Comparison of ENCODE assay signal across 8 cellular contexts in the genomic region with DNA sequence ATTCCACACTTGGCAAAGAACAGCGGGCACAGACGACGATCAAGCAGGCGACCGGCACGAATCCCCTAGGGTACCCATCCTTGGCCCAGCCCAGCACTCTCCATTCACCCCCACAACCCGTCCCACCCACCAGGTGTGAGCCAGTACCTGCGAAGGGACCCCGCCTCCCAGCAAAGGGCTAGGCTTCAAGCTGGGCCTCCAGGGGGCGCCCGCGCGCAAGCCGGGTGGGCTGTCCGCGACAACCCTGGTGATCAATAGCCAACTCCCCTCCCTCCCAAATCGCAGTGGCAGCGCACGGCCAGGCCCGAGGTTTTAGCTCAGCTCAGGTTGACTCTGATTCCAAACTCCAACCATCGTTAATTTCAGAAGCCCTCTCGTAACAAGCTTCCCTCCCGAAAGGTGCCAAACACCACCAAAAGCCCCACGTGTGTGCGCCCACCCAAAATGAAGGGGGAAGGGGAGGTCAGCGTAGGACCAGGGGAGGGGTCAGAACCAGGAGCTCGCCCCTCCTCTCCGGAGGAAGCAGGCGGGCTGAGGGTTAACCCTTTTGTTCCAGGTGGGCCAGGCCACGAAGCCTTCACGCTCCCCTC. TPM values are rescaled to one million over a fixed set of nuclear protein-coding genes. Genes with fewer than 3 reads are reported as not detected.
A peak's percentile ranks its signal among the peaks of the same experiment; 100 is the strongest.
DNase-seq lines count a peak whose midpoint lies in the region; ATAC-seq, FAIRE-seq and TF ChIP-seq lines count a peak whose summit lies in the region.

No MANE protein-coding gene starts in this region.

- H3K4me3 Mint-ChIP-seq in dendritic cell treated with granulocyte-macrophage colony-stimulating factor and Interleukin-4, amounts not matched to agents 40 ng/mL and 50 ng/mL, for 4 days: peak overlapping the region; percentile 7

- intact Hi-C loops in dendritic cell treated with granulocyte-macrophage colony-stimulating factor and Interleukin-4, amounts not matched to agents 40 ng/mL and 50 ng/mL, for 4 days (cut with micrococcal nuclease): no loop called here

- ATAC-seq in GM21447 (IDR thresholded peaks at IDR 0.05; ENCODE audit: unreplicated experiment) (no peak), HG02678 (IDR thresholded peaks at IDR 0.05; ENCODE audit: unreplicated experiment) (no peak)

- H3K27me3 Mint-ChIP-seq in dendritic cell treated with granulocyte-macrophage colony-stimulating factor and Interleukin-4, amounts not matched to agents 40 ng/mL and 50 ng/mL, for 4 days: peaks cover 44% of the 10 kb centered on the region

- no peaks in the 10 kb centered on the region for H3K36me3 Mint-ChIP-seq in dendritic cell treated with granulocyte-macrophage colony-stimulating factor and Interleukin-4, amounts not matched to agents 40 ng/mL and 50 ng/mL, for 4 days (ENCODE audit: low read depth)

- no peaks in the 10 kb centered on the region for H3K9me3 Mint-ChIP-seq in dendritic cell treated with granulocyte-macrophage colony-stimulating factor and Interleukin-4, amounts not matched to agents 40 ng/mL and 50 ng/mL, for 4 days

- peak; percentile 74 for DNase-seq in GM12891 (ENCODE audit: insufficient read length, low spot score)
- DNase-seq in NCI-H1930 (lab: John Stamatoyannopoulos, UW): peak; percentile 84 to 88
- DNase-seq in activated CD4-positive, alpha-beta T cell treated with anti-CD3 and anti-CD28 coated beads for 48 hours: peak; percentile 83
- DNase-seq in medulla oblongata (ENCODE audit: extremely low spot score): peak; percentile 40
- peak; percentile 50 for DNase-seq in stimulated activated CD8-positive, alpha-beta memory T cell treated with anti-CD3 and anti-CD28 coated beads, Interleukin-15, amount 100 ng/mL, for 24 hours (ENCODE audit: low read depth)

- no peak overlapping the region for H3K27ac Mint-ChIP-seq in dendritic cell treated with granulocyte-macrophage colony-stimulating factor and Interleukin-4, amounts not matched to agents 40 ng/mL and 50 ng/mL, for 4 days

- FAIRE-seq in GM12891 (lab: Jason Lieb, UNC): no peak

- no peak for TF ChIP-seq POLR2A in GM12891 (IDR thresholded peaks at IDR 0.05; ENCODE audit: low read depth, low read length)

- H3K4me1 Mint-ChIP-seq in dendritic cell treated with granulocyte-macrophage colony-stimulating factor and Interleukin-4, amounts not matched to agents 40 ng/mL and 50 ng/mL, for 4 days (ENCODE audit: low read depth): peaks cover 25% of the 10 kb centered on the region

TF ChIP-seq in GM12891, 5 proteins besides CTCF, POLR2A, EP300 and RAD21:
- TF ChIP-seq PAX5 (IDR thresholded peaks at IDR 0.05; ENCODE audit: insufficient read depth, low read length, severe bottlenecking): no peak
- no peak for TF ChIP-seq SPI1 (IDR thresholded peaks at IDR 0.05; ENCODE audit: low read depth, low read length)
- TF ChIP-seq TAF1 (IDR thresholded peaks at IDR 0.05; ENCODE audit: low read depth, low read length): no peak
- no peak for TF ChIP-seq POLR2AphosphoS5 (IDR thresholded peaks at IDR 0.05; ENCODE audit: low read depth, low read length)
- no peak for TF ChIP-seq POU2F2 (IDR thresholded peaks at IDR 0.05; ENCODE audit: low read depth, low read length)

RNA-seq across cellular contexts. Expression of a gene that starts 2.1 kb away (rescaled TPM):
- 0.04 TPM for polyA plus RNA-seq in GM12891 (2012; ENCODE audit: low read depth, missing spikeins)

RNA-seq across cellular contexts. Expression of a gene that starts 32.0 kb away (rescaled TPM):
- 0.04 TPM for polyA plus RNA-seq in GM12891 (2012; ENCODE audit: low read depth, missing spikeins)
